Comparison of ENCODE assay signal across 10 cellular contexts in genomic region chr9:126702501-126703329, GRCh38.
DNase-seq lines count a peak whose midpoint lies in the region; ATAC-seq and TF ChIP-seq lines count a peak whose summit lies in the region.
"Had no signal": no experiment of that assay in that cellular context is flagged by ENCODE, and none has a peak within 500 bp of the region (broad histone marks: within the 10 kb centered on the region; RNA-seq: fewer than 3 reads in every experiment).

No MANE protein-coding gene starts in this region.

- H3K27ac ChIP-seq in endodermal cell (ENCODE audit: low read depth, low read length), result no peak overlapping the region
- H3K27ac ChIP-seq in prostate gland, result no peak overlapping the region
- H3K27ac ChIP-seq: BLaER1, suprapubic skin had no signal

- H3K27me3 ChIP-seq in endodermal cell (ENCODE audit: control insufficient read depth, insufficient read depth, low read length, poor library complexity, severe bottlenecking) (peaks cover 31% of the 10 kb centered on the region), prostate gland (replicated peaks; ENCODE audit: insufficient read depth) (no peaks in the 10 kb centered on the region)
- H3K27me3 ChIP-seq: BLaER1 had no signal

- H3K9me3 Mint-ChIP-seq in endodermal cell, result no peaks in the 10 kb centered on the region

- no peak for ATAC-seq in HG03354 (IDR thresholded peaks at IDR 0.05; ENCODE audit: poor library complexity, severe bottlenecking, unreplicated experiment)

- no peaks in the 10 kb centered on the region for H3K36me3 ChIP-seq in endodermal cell (ENCODE audit: control insufficient read depth, insufficient read depth, low read length)
- H3K36me3 ChIP-seq in prostate gland, result no peaks in the 10 kb centered on the region
- H3K36me3 ChIP-seq: BLaER1, suprapubic skin had no signal

- H3K27me3 Mint-ChIP-seq in endodermal cell (ENCODE audit: insufficient read depth), result peaks cover 75% of the 10 kb centered on the region

- intact Hi-C loops in prostate gland (cut with DNase I), result loop anchor here (10.0 kb wide), 1 partner anchor 198 kb away; no protein-coding TSS in a partner anchor

- H3K9ac ChIP-seq in endodermal cell (ENCODE audit: extremely low read depth, low read length, poor library complexity, severe bottlenecking), result no peak overlapping the region
- H3K9ac ChIP-seq: BLaER1 had no signal

- H3K9me3 ChIP-seq in endodermal cell (ENCODE audit: control insufficient read depth, low read length) (no peaks in the 10 kb centered on the region), prostate gland (no peaks in the 10 kb centered on the region)
- H3K9me3 ChIP-seq: BLaER1, suprapubic skin had no signal

- DNase-seq in NCI-H1417 (lab: John Stamatoyannopoulos, UW) (peak in 2 of 3 experiments; percentile 19 to 26), NCI-H1417 treated with DMSO at 0.1 percent for 48 hours (lab: John Stamatoyannopoulos, UW) (no peak), T-helper 9 cell (peak; percentile 38), endodermal cell (peak; percentile 93), prostate gland (ENCODE audit: low spot score) (no peak), ACHN (no peak), glomerular visceral epithelial cell (ENCODE audit: extremely low spot score) (no peak)

- no peak overlapping the region for H3K4me3 Mint-ChIP-seq in endodermal cell

- 56 to 79% methylated on average over 9 to 22 of the region's 22 CpGs for WGBS in endodermal cell (ENCODE audit: insufficient coverage in 1 of 2, insufficient read length in 1 of 2), 2 experiments
- WGBS in prostate gland, result 59% methylated on average over 19 of the region's 22 CpGs

- H3K36me3 Mint-ChIP-seq in endodermal cell (ENCODE audit: low read depth), result peaks cover 4% of the 10 kb centered on the region

- no peak for TF ChIP-seq POLR2A in prostate gland (IDR thresholded peaks at IDR 0.05)

- H3K4me1 ChIP-seq in endodermal cell (ENCODE audit: control insufficient read depth, insufficient read depth, low read length), result peaks cover 13% of the 10 kb centered on the region
- H3K4me1 ChIP-seq in prostate gland (replicated peaks), result no peaks in the 10 kb centered on the region

- H3K4me3 ChIP-seq in endodermal cell (ENCODE audit: low read length) (no peak overlapping the region), prostate gland (no peak overlapping the region)
- H3K4me3 ChIP-seq: BLaER1, suprapubic skin had no signal

- TF ChIP-seq CTCF in endodermal cell (conservative IDR thresholded peaks at IDR 0.05) (peak; percentile 99), prostate gland (IDR thresholded peaks at IDR 0.05) (peak in 3 of 4 experiments; percentile 19 to 28 (median 20))

- H3K27ac Mint-ChIP-seq in endodermal cell, result no peak overlapping the region

- in situ Hi-C loops in ACHN (cut with HindIII; ENCODE audit: low pct_ligation_motif_present, low pct_unique_long_range_greater_than_20kb, low sequenced_read_pairs), result no loop called here

- peaks cover 12% of the 10 kb centered on the region for H3K4me1 Mint-ChIP-seq in endodermal cell

Comparison
In these comparisons a context has a peak if more than half of its experiments do, and no peak if none do; other contexts are left out.
1. DNase-seq: peak in NCI-H1417 (2 of 3), T-helper 9 cell (single experiment) and endodermal cell (single experiment); none in NCI-H1417 treated with DMSO at 0.1 percent for 48 hours (single experiment), prostate gland (single experiment), ACHN (single experiment) and glomerular visceral epithelial cell (single experiment).